Comparison of ENCODE assay signal across 1 cellular context in the genomic region with DNA sequence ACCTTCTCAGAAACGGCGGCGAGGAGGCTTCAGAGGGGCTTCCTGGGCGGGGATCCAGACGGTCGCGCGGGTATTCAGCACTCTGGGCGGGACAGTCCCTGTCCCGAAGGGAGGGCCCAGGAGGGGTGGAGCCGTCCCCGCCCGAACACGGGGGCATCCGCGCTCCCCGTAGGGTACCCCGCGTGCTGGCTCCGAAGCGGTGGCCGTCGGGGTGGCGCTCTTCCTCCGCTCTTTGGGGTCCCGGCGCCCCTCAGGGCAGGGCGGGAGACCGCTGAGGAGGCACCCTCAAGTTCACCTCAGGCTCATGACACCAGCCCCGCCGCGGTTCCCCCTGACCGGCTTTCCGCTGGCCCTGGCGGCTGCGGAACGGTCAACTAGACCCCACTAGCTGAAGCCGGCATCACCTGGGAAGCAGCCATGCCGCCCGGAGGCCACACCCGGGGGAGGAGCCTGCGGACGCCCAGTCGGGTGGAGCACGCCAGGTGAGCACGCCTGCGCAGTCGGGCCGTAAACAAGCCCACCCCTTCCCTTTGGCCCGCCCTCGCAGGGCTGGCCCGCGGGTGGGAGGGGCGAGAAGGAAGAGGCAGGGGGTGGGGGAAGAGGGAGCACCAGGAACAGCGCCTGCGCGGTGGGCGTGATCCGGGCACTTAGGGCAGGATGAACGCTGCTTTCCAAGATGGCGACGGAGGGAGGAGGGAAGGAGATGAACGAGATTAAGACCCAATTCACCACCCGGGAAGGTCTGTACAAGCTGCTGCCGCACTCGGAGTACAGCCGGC.
TF ChIP-seq lines count a peak whose summit lies in the region.

A gene with protein sequence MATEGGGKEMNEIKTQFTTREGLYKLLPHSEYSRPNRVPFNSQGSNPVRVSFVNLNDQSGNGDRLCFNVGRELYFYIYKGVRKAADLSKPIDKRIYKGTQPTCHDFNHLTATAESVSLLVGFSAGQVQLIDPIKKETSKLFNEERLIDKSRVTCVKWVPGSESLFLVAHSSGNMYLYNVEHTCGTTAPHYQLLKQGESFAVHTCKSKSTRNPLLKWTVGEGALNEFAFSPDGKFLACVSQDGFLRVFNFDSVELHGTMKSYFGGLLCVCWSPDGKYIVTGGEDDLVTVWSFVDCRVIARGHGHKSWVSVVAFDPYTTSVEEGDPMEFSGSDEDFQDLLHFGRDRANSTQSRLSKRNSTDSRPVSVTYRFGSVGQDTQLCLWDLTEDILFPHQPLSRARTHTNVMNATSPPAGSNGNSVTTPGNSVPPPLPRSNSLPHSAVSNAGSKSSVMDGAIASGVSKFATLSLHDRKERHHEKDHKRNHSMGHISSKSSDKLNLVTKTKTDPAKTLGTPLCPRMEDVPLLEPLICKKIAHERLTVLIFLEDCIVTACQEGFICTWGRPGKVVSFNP (plus strand): TSS at position 650 of the 779 bp plus-strand sequence. CDS start 27 bp downstream, at position 677.

TF ChIP-seq in GM23338, 12 proteins besides CTCF, POLR2A, EP300 and RAD21:
- TF ChIP-seq, protein P1, sequence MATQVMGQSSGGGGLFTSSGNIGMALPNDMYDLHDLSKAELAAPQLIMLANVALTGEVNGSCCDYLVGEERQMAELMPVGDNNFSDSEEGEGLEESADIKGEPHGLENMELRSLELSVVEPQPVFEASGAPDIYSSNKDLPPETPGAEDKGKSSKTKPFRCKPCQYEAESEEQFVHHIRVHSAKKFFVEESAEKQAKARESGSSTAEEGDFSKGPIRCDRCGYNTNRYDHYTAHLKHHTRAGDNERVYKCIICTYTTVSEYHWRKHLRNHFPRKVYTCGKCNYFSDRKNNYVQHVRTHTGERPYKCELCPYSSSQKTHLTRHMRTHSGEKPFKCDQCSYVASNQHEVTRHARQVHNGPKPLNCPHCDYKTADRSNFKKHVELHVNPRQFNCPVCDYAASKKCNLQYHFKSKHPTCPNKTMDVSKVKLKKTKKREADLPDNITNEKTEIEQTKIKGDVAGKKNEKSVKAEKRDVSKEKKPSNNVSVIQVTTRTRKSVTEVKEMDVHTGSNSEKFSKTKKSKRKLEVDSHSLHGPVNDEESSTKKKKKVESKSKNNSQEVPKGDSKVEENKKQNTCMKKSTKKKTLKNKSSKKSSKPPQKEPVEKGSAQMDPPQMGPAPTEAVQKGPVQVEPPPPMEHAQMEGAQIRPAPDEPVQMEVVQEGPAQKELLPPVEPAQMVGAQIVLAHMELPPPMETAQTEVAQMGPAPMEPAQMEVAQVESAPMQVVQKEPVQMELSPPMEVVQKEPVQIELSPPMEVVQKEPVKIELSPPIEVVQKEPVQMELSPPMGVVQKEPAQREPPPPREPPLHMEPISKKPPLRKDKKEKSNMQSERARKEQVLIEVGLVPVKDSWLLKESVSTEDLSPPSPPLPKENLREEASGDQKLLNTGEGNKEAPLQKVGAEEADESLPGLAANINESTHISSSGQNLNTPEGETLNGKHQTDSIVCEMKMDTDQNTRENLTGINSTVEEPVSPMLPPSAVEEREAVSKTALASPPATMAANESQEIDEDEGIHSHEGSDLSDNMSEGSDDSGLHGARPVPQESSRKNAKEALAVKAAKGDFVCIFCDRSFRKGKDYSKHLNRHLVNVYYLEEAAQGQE (IDR thresholded peaks at IDR 0.05; ENCODE audit: unreplicated experiment), result peak; percentile 40
- TF ChIP-seq EZH2phosphoT487 (IDR thresholded peaks at IDR 0.05; ENCODE audit: unreplicated experiment), result no peak
- TF ChIP-seq STAT1 (IDR thresholded peaks at IDR 0.05; ENCODE audit: unreplicated experiment), result no peak
- no peak for TF ChIP-seq JUNB (IDR thresholded peaks at IDR 0.05; ENCODE audit: unreplicated experiment)
- TF ChIP-seq EZH2 (IDR thresholded peaks at IDR 0.05; ENCODE audit: low read depth, unreplicated experiment), result no peak
- TF ChIP-seq NANOG (IDR thresholded peaks at IDR 0.05; ENCODE audit: borderline replicate concordance), result no peak
- TF ChIP-seq CREB1 (CRISPR knock-in tag; IDR thresholded peaks at IDR 0.05; ENCODE audit: low read depth), result peak; percentile 50; the same call in 1 of the 2 replicates
- TF ChIP-seq, protein P2, sequence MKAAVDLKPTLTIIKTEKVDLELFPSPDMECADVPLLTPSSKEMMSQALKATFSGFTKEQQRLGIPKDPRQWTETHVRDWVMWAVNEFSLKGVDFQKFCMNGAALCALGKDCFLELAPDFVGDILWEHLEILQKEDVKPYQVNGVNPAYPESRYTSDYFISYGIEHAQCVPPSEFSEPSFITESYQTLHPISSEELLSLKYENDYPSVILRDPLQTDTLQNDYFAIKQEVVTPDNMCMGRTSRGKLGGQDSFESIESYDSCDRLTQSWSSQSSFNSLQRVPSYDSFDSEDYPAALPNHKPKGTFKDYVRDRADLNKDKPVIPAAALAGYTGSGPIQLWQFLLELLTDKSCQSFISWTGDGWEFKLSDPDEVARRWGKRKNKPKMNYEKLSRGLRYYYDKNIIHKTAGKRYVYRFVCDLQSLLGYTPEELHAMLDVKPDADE (IDR thresholded peaks at IDR 0.05), result no peak
- peak; percentile 84 for TF ChIP-seq POLR2AphosphoS5 (IDR thresholded peaks at IDR 0.05; ENCODE audit: low read depth)
